Comparison of ENCODE assay signal across 9 cellular contexts in the genomic region with DNA sequence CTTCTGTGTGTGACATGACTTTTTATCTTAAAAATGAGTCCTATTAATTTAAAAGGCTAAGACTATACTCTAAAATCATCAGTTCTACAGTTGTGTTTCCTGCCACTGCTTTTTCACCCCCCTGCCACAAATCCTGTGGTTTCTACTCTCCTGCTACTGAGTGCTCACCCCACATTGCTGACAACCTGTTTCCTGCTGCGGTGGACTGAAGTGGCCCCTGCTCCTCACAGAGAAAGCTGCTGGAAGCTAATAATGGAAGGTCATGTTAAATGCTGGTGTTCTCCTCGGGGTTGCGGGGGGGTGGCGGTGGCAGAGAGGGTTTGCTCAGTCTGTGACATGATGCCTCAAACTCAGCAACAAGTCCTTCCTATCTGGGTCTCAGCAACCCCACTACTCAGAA.
DNase-seq lines count a peak whose midpoint lies in the region; ATAC-seq lines count a peak whose summit lies in the region.
"Had no signal": no experiment of that assay in that cellular context is flagged by ENCODE, and none has a peak within 500 bp of the region (broad histone marks: within the 10 kb centered on the region; RNA-seq: fewer than 3 reads in every experiment).

No MANE protein-coding gene starts in this region.

- H3K27me3 Mint-ChIP-seq in activated T-cell treated with anti-CD3 and anti-CD28 coated beads, Interleukin-2, amount 50 U/mL, for 72 hours (ENCODE audit: low read depth) = peaks cover 19% of the 10 kb centered on the region
- no peaks in the 10 kb centered on the region for H3K27me3 Mint-ChIP-seq in activated T-cell treated with anti-CD3 and anti-CD28 coated beads, Interleukin-2, amount 50 U/mL, for 4 hours (ENCODE audit: low read depth)

- no peak for ATAC-seq in activated T-cell treated with anti-CD3 and anti-CD28 coated beads, Interleukin-2, amount 50 U/mL, for 72 hours (replicated peaks in 1 of 2)
- ATAC-seq in activated T-cell treated with anti-CD3 and anti-CD28 coated beads, Interleukin-2, amount 50 U/mL, for 4 hours = no peak
- peak; percentile 58 for ATAC-seq in HG03066 (IDR thresholded peaks at IDR 0.05; ENCODE audit: low read depth, unreplicated experiment)
- ATAC-seq in stimulated activated effector memory CD8-positive, alpha-beta T cell treated with anti-CD3 and anti-CD28 coated beads, Interleukin-12 subunit alpha, Interleukin-12 subunit beta, amount 100 ng/mL, for 72 hours = peak; percentile 59

- DNase-seq in activated T-cell treated with anti-CD3 and anti-CD28 coated beads, Interleukin-2, amount 50 U/mL, for 72 hours = no peak
- no peak for DNase-seq in activated T-cell treated with anti-CD3 and anti-CD28 coated beads, Interleukin-2, amount 50 U/mL, for 4 hours
- DNase-seq in SW480 (ENCODE audit: low spot score) (peak; percentile 51), kidney tubule cell (ENCODE audit: low spot score) (no peak), NCI-H2081 (lab: John Stamatoyannopoulos, UW) (no peak)
- DNase-seq in stimulated activated effector memory CD8-positive, alpha-beta T cell treated with anti-CD3 and anti-CD28 coated beads, Interleukin-12 subunit alpha, Interleukin-12 subunit beta, amount 100 ng/mL, for 72 hours (ENCODE audit: low spot score in 2 of 2) = no peak
- DNase-seq in activated CD8-positive, alpha-beta memory T cell treated with anti-CD3 and anti-CD28 coated beads, Interleukin-2, amount 50 U/mL, for 4 hours = no peak
- DNase-seq: cortex of kidney had no signal

- H3K4me1 Mint-ChIP-seq in activated T-cell treated with anti-CD3 and anti-CD28 coated beads, Interleukin-2, amount 50 U/mL, for 72 hours (ENCODE audit: low read depth) = peaks cover 13% of the 10 kb centered on the region
- peaks cover 4% of the 10 kb centered on the region for H3K4me1 Mint-ChIP-seq in activated T-cell treated with anti-CD3 and anti-CD28 coated beads, Interleukin-2, amount 50 U/mL, for 4 hours (ENCODE audit: low read depth)
- H3K4me1 Mint-ChIP-seq in stimulated activated effector memory CD8-positive, alpha-beta T cell treated with anti-CD3 and anti-CD28 coated beads, Interleukin-12 subunit alpha, Interleukin-12 subunit beta, amount 100 ng/mL, for 72 hours = peaks cover 32% of the 10 kb centered on the region

- H3K9me3 Mint-ChIP-seq in activated T-cell treated with anti-CD3 and anti-CD28 coated beads, Interleukin-2, amount 50 U/mL, for 72 hours = peaks cover 0 to 1% of the 10 kb centered on the region in 2 donors
- H3K9me3 Mint-ChIP-seq in activated T-cell treated with anti-CD3 and anti-CD28 coated beads, Interleukin-2, amount 50 U/mL, for 4 hours = no peaks in the 10 kb centered on the region
- peaks cover 8% of the 10 kb centered on the region for H3K9me3 Mint-ChIP-seq in stimulated activated effector memory CD8-positive, alpha-beta T cell treated with anti-CD3 and anti-CD28 coated beads, Interleukin-12 subunit alpha, Interleukin-12 subunit beta, amount 100 ng/mL, for 72 hours

- no peaks in the 10 kb centered on the region for H3K36me3 Mint-ChIP-seq in activated T-cell treated with anti-CD3 and anti-CD28 coated beads, Interleukin-2, amount 50 U/mL, for 72 hours (ENCODE audit: insufficient read depth in 2 of 2)
- no peaks in the 10 kb centered on the region for H3K36me3 Mint-ChIP-seq in activated T-cell treated with anti-CD3 and anti-CD28 coated beads, Interleukin-2, amount 50 U/mL, for 4 hours (ENCODE audit: insufficient read depth)
- H3K36me3 Mint-ChIP-seq in stimulated activated effector memory CD8-positive, alpha-beta T cell treated with anti-CD3 and anti-CD28 coated beads, Interleukin-12 subunit alpha, Interleukin-12 subunit beta, amount 100 ng/mL, for 72 hours = no peaks in the 10 kb centered on the region

- H3K27ac Mint-ChIP-seq in activated T-cell treated with anti-CD3 and anti-CD28 coated beads, Interleukin-2, amount 50 U/mL, for 72 hours = peak overlapping the region; percentile 12
- H3K27ac Mint-ChIP-seq in stimulated activated effector memory CD8-positive, alpha-beta T cell treated with anti-CD3 and anti-CD28 coated beads, Interleukin-12 subunit alpha, Interleukin-12 subunit beta, amount 100 ng/mL, for 72 hours = no peak overlapping the region

- H3K4me3 Mint-ChIP-seq in activated T-cell treated with anti-CD3 and anti-CD28 coated beads, Interleukin-2, amount 50 U/mL, for 72 hours = no peak overlapping the region
- H3K4me3 Mint-ChIP-seq in activated T-cell treated with anti-CD3 and anti-CD28 coated beads, Interleukin-2, amount 50 U/mL, for 4 hours = no peak overlapping the region
- peak overlapping the region; percentile 23 for H3K4me3 Mint-ChIP-seq in stimulated activated effector memory CD8-positive, alpha-beta T cell treated with anti-CD3 and anti-CD28 coated beads, Interleukin-12 subunit alpha, Interleukin-12 subunit beta, amount 100 ng/mL, for 72 hours

Comparison
In these comparisons a context has a peak if more than half of its experiments do, and no peak if none do; other contexts are left out.
1. ATAC-seq: peak in HG03066 (single experiment) and stimulated activated effector memory CD8-positive, alpha-beta T cell treated with anti-CD3 and anti-CD28 coated beads, Interleukin-12 subunit alpha, Interleukin-12 subunit beta, amount 100 ng/mL, for 72 hours (single experiment); none in activated T-cell treated with anti-CD3 and anti-CD28 coated beads, Interleukin-2, amount 50 U/mL, for 72 hours (0 of 2) and activated T-cell treated with anti-CD3 and anti-CD28 coated beads, Interleukin-2, amount 50 U/mL, for 4 hours (0 of 2).